In the genomic region with DNA sequence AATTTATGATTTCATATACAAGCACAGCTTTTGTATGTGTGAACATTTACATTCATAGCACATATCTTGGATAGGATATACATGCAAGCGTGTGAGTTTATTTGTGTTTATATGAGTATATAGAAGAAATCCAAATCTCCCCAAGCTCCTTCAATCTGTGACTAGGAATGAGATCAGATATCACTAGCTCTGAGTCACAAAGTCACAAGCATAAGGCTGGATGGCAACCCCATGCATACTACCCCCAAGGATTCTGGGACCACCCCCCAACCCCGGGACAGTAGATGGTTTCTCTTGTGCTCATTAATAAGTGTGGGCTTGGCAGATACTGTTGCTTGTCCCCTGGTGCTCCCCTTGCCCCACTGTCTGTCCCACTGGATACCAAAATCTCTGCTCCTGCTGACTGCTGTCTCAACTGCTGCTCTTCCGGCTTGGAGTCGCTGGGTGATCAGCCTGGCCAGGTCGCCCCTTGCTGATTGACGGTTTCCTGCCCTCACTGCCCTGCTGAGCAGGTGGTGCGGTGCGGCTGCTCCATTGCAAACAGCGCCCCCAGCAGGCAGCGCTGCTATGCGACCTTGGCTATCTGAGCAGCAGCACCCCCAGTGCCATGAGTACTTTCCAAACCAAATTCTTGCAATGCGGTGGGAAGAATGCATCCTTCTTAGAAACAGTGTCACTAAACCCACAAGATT, we compare ENCODE assay signal across 10 cellular contexts.
DNase-seq lines count a peak whose midpoint lies in the region; ATAC-seq and TF ChIP-seq lines count a peak whose summit lies in the region.
"Had no signal": no experiment of that assay in that cellular context is flagged by ENCODE, and none has a peak within 500 bp of the region (broad histone marks: within the 10 kb centered on the region; RNA-seq: fewer than 3 reads in every experiment).

No MANE protein-coding gene starts in this region.

- no peak overlapping the region for H3K4me3 Mint-ChIP-seq in activated naive CD8-positive, alpha-beta T cell treated with anti-CD3 and anti-CD28 coated beads, Interleukin-2, amount 50 U/mL, for 24 hours
- H3K4me3 Mint-ChIP-seq: T-cell had no signal

- intact Hi-C loops in lower lobe of right lung (cut with DNase I) = no loop called here

- TF ChIP-seq CTCF in BE2C (IDR thresholded peaks at IDR 0.05; ENCODE audit: low read depth, low read length) (0 out of 2 replicates have a peak, but pooled peaks have one; percentile 9), lower lobe of right lung (IDR thresholded peaks at IDR 0.05) (peak; percentile 34)

- DNase-seq in BE2C (peak; percentile 15), HCEC 1CT (peak; percentile 69), lower lobe of right lung (peak; percentile 46), NCI-H1105 (lab: John Stamatoyannopoulos, UW) (no peak), SIG-M5 (lab: John Stamatoyannopoulos, UW) (no peak), NCI-H1436 treated with DMSO at 0.1 percent for 48 hours (lab: John Stamatoyannopoulos, UW) (no peak)
- DNase-seq in activated naive CD8-positive, alpha-beta T cell treated with anti-CD3 and anti-CD28 coated beads, Interleukin-2, amount 50 U/mL, for 24 hours = peak; percentile 26
- DNase-seq: aorta had no signal

- no peaks in the 10 kb centered on the region for H3K27me3 ChIP-seq in BE2C
- H3K27me3 ChIP-seq in lower lobe of right lung (ENCODE audit: low read depth) = no peaks in the 10 kb centered on the region

- H3K4me1 ChIP-seq in BE2C = no peaks in the 10 kb centered on the region
- H3K4me1 ChIP-seq in lower lobe of right lung = no peaks in the 10 kb centered on the region

- no peak overlapping the region for H3K27ac ChIP-seq in lower lobe of right lung

- H3K4me1 Mint-ChIP-seq in activated naive CD8-positive, alpha-beta T cell treated with anti-CD3 and anti-CD28 coated beads, Interleukin-2, amount 50 U/mL, for 24 hours = peaks cover 6% of the 10 kb centered on the region

- ATAC-seq in activated naive CD8-positive, alpha-beta T cell treated with anti-CD3 and anti-CD28 coated beads, Interleukin-2, amount 50 U/mL, for 24 hours = no peak
- ATAC-seq in lower lobe of right lung (no peak), GM18858 (IDR thresholded peaks at IDR 0.05; ENCODE audit: unreplicated experiment) (no peak)
- ATAC-seq: T-cell had no signal

- H3K27ac Mint-ChIP-seq in activated naive CD8-positive, alpha-beta T cell treated with anti-CD3 and anti-CD28 coated beads, Interleukin-2, amount 50 U/mL, for 24 hours = no peak overlapping the region
- H3K27ac Mint-ChIP-seq: T-cell had no signal

- H3K36me3 Mint-ChIP-seq in activated naive CD8-positive, alpha-beta T cell treated with anti-CD3 and anti-CD28 coated beads, Interleukin-2, amount 50 U/mL, for 24 hours (ENCODE audit: low read depth) = no peaks in the 10 kb centered on the region
- H3K36me3 Mint-ChIP-seq: T-cell had no signal

- no peaks in the 10 kb centered on the region for H3K36me3 ChIP-seq in BE2C
- no peaks in the 10 kb centered on the region for H3K36me3 ChIP-seq in lower lobe of right lung

- no peaks in the 10 kb centered on the region for H3K27me3 Mint-ChIP-seq in activated naive CD8-positive, alpha-beta T cell treated with anti-CD3 and anti-CD28 coated beads, Interleukin-2, amount 50 U/mL, for 24 hours

- H3K9me3 ChIP-seq in BE2C (no peaks in the 10 kb centered on the region), lower lobe of right lung (no peaks in the 10 kb centered on the region)

- no peak overlapping the region for H3K4me3 ChIP-seq in BE2C (ENCODE audit: low read depth, low read length)
- no peak overlapping the region for H3K4me3 ChIP-seq in lower lobe of right lung

- no peaks in the 10 kb centered on the region for H3K9me3 Mint-ChIP-seq in activated naive CD8-positive, alpha-beta T cell treated with anti-CD3 and anti-CD28 coated beads, Interleukin-2, amount 50 U/mL, for 24 hours
- H3K9me3 Mint-ChIP-seq: T-cell had no signal

Comparison
In these comparisons a context has a peak if more than half of its experiments do, and no peak if none do; other contexts are left out.
1. DNase-seq: peak in BE2C (single experiment), HCEC 1CT (single experiment), activated naive CD8-positive, alpha-beta T cell treated with anti-CD3 and anti-CD28 coated beads, Interleukin-2, amount 50 U/mL, for 24 hours (single experiment) and lower lobe of right lung (single experiment); none in NCI-H1105 (single experiment), SIG-M5 (single experiment) and NCI-H1436 treated with DMSO at 0.1 percent for 48 hours (single experiment).